8 cellular contexts compared by ENCODE assay signal in genomic region chr2:212227755-212228154, GRCh38.
DNase-seq lines count a peak whose midpoint lies in the region; ATAC-seq and TF ChIP-seq lines count a peak whose summit lies in the region.

No MANE protein-coding gene starts in this region.

- intact Hi-C loops in Right ventricle myocardium inferior (cut with DNase I) (no loop called here), upper lobe of right lung (cut with DNase I) (no loop called here)

- H3K4me3 ChIP-seq in right atrium auricular region (no peak overlapping the region), fibroblast of the aortic adventitia (ENCODE audit: low read depth, low read length) (no peak overlapping the region), upper lobe of right lung (no peak overlapping the region)

- no peak for TF ChIP-seq CTCF in right atrium auricular region (IDR thresholded peaks at IDR 0.05)
- TF ChIP-seq CTCF in fibroblast of the aortic adventitia (IDR thresholded peaks at IDR 0.05; ENCODE audit: insufficient read depth, low read length) = no peak
- no peak for TF ChIP-seq CTCF in upper lobe of right lung (IDR thresholded peaks at IDR 0.05)

- no peaks in the 10 kb centered on the region for H3K36me3 ChIP-seq in right atrium auricular region
- no peaks in the 10 kb centered on the region for H3K36me3 ChIP-seq in upper lobe of right lung

- H3K27me3 ChIP-seq in right atrium auricular region = no peaks in the 10 kb centered on the region
- no peaks in the 10 kb centered on the region for H3K27me3 ChIP-seq in upper lobe of right lung

- ATAC-seq in Right ventricle myocardium inferior (peak; percentile 62), upper lobe of right lung (peak; percentile 45), HG02588 (IDR thresholded peaks at IDR 0.05; ENCODE audit: unreplicated experiment) (no peak), GM18498 (IDR thresholded peaks at IDR 0.05; ENCODE audit: unreplicated experiment) (no peak)

- H3K9me3 ChIP-seq in right atrium auricular region (no peaks in the 10 kb centered on the region), upper lobe of right lung (no peaks in the 10 kb centered on the region)

- DNase-seq in Right ventricle myocardium inferior (ENCODE audit: missing footprints) = no peak
- DNase-seq in right atrium auricular region (ENCODE audit: low spot score) = no peak
- peak; percentile 49 for DNase-seq in NCI-H82 treated with DMSO at 0.1 percent for 48 hours (lab: John Stamatoyannopoulos, UW; ENCODE audit: unreplicated experiment)
- DNase-seq in fibroblast of the aortic adventitia (ENCODE audit: low read depth) = peak; percentile 92
- no peak for DNase-seq in upper lobe of right lung
- DNase-seq in activated CD8-positive, alpha-beta memory T cell treated with anti-CD3 and anti-CD28 coated beads, Interleukin-2, amount 50 U/mL, for 4 hours = no peak

- H3K4me1 ChIP-seq in right atrium auricular region = peaks cover 0 to 3% of the 10 kb centered on the region in 2 donors
- no peaks in the 10 kb centered on the region for H3K4me1 ChIP-seq in upper lobe of right lung

- H3K27ac ChIP-seq in right atrium auricular region (no peak overlapping the region), upper lobe of right lung (no peak overlapping the region)

Comparison
In these comparisons a context has a peak if more than half of its experiments do, and no peak if none do; other contexts are left out.
1. ATAC-seq: peak in Right ventricle myocardium inferior (single experiment) and upper lobe of right lung (single experiment); none in HG02588 (single experiment) and GM18498 (single experiment).
2. DNase-seq: peak in NCI-H82 treated with DMSO at 0.1 percent for 48 hours (single experiment) and fibroblast of the aortic adventitia (single experiment); none in Right ventricle myocardium inferior (single experiment), right atrium auricular region (single experiment), upper lobe of right lung (single experiment) and activated CD8-positive, alpha-beta memory T cell treated with anti-CD3 and anti-CD28 coated beads, Interleukin-2, amount 50 U/mL, for 4 hours (single experiment).